8 cellular contexts compared by ENCODE assay signal in genomic region chr22:30695351-30695762, GRCh38. TPM values are rescaled to one million over a fixed set of nuclear protein-coding genes. Genes with fewer than 3 reads are reported as not detected.
DNase-seq lines count a peak whose midpoint lies in the region; ATAC-seq, FAIRE-seq and TF ChIP-seq lines count a peak whose summit lies in the region.

No MANE protein-coding gene starts in this region.

- H3K36me3 Mint-ChIP-seq in nephron (ENCODE audit: low read depth), result no peaks in the 10 kb centered on the region

- peak overlapping the region; percentile 81 to 87 (median 84) for H3K4me3 Mint-ChIP-seq in nephron

- peak overlapping the region; percentile 68 for H3K4me3 ChIP-seq in AG04450 (ENCODE audit: low read depth, low read length)
- H3K4me3 ChIP-seq in MG63, result peak overlapping the region; percentile 69
- H3K4me3 ChIP-seq in endothelial cell of umbilical vein (replicated peaks in 1 of 3; ENCODE audit: insufficient read depth in 1 of 3, low read depth in 1 of 3, low read length in 3 of 3), result peak overlapping the region; percentile 53 to 66 (median 61)

- H3K27ac ChIP-seq in AG04450 (ENCODE audit: low read depth, low read length), result no peak overlapping the region
- no peak overlapping the region for H3K27ac ChIP-seq in endothelial cell of umbilical vein (ENCODE audit: insufficient read depth, low read depth, low read length)

- no peak overlapping the region for H3K27ac Mint-ChIP-seq in nephron

- dilution Hi-C loops in endothelial cell of umbilical vein (cut with MboI; ENCODE audit: extremely low pct_ligation_motif_present, low sequenced_read_pairs), result loop anchor here (10.0 kb wide), 1 partner anchor 239 kb away; no protein-coding TSS in a partner anchor

- peak overlapping the region; percentile 75 for H3K4me2 ChIP-seq in endothelial cell of umbilical vein (ENCODE audit: insufficient read depth, low read length)

- H3K36me3 ChIP-seq in MG63 (peaks cover 13% of the 10 kb centered on the region), endothelial cell of umbilical vein (ENCODE audit: control insufficient read depth in 2 of 2, extremely low read depth in 1 of 2, insufficient read depth in 2 of 2, low read length in 2 of 2) (no peaks in the 10 kb centered on the region)

- CTCF ChIA-PET in AG04450 (lab: Charles Lee), result no interaction called here
- CTCF ChIA-PET in endothelial cell of umbilical vein (lab: Charles Lee), result interaction anchor here (1.7 to 3.4 kb wide), 2 partner anchors 60 kb away, joined by 7 to 41 read pairs; partner anchors contain the start of gene SLC35E4

- H3K27me3 ChIP-seq in AG04450 (ENCODE audit: control insufficient read depth, insufficient read depth, low read length) (no peaks in the 10 kb centered on the region), MG63 (no peaks in the 10 kb centered on the region), endothelial cell of umbilical vein (ENCODE audit: control insufficient read depth in 2 of 2, insufficient read depth in 2 of 2, low read length in 2 of 2) (no peaks in the 10 kb centered on the region)

- H4K20me1 ChIP-seq in endothelial cell of umbilical vein (replicated peaks; ENCODE audit: control insufficient read depth, extremely low read depth, insufficient read depth, low read length), result no peaks in the 10 kb centered on the region

- H3K9me1 ChIP-seq in endothelial cell of umbilical vein (replicated peaks; ENCODE audit: control insufficient read depth, extremely low read depth, insufficient read depth, low read length), result no peaks in the 10 kb centered on the region

- no TSS peak for BruUV-seq in endothelial cell of umbilical vein (replicated peaks; lab: Mats Ljungman, UMichigan)

- H2AFZ ChIP-seq in endothelial cell of umbilical vein (ENCODE audit: low read depth, low read length), result peak overlapping the region; percentile 97

- H3K9me3 ChIP-seq in AG04450 (ENCODE audit: control insufficient read depth, insufficient read depth, low read length), result no peaks in the 10 kb centered on the region; the same call in 1 of the 2 replicates
- no peaks in the 10 kb centered on the region for H3K9me3 ChIP-seq in MG63
- H3K9me3 ChIP-seq in endothelial cell of umbilical vein (replicated peaks; ENCODE audit: control insufficient read depth, insufficient read depth, low read length), result no peaks in the 10 kb centered on the region

- TF ChIP-seq CTCF in AG04450 (IDR thresholded peaks at IDR 0.05; ENCODE audit: low read depth, low read length) (no peak), endothelial cell of umbilical vein (IDR thresholded peaks at IDR 0.05; ENCODE audit: extremely low read depth in 1 of 2, insufficient read depth in 1 of 2, low read depth in 1 of 2, low read length in 2 of 2) (no peak), nephron (IDR thresholded peaks at IDR 0.05; ENCODE audit: unreplicated experiment in 3 of 3) (no peak)

- H3K9ac ChIP-seq in endothelial cell of umbilical vein (replicated peaks; ENCODE audit: extremely low read depth, insufficient read depth, low read length), result peak overlapping the region; percentile 38

- H3K79me2 ChIP-seq in endothelial cell of umbilical vein (ENCODE audit: control insufficient read depth, insufficient read depth, low read length), result no peaks in the 10 kb centered on the region

- no peak for ATAC-seq in GM21529 (IDR thresholded peaks at IDR 0.05; ENCODE audit: unreplicated experiment)

- no peak for TF ChIP-seq POLR2A in endothelial cell of umbilical vein (IDR thresholded peaks at IDR 0.05; ENCODE audit: low read depth, low read length)

- intact Hi-C loops in endothelial cell of umbilical vein (cut with micrococcal nuclease), result loop anchor here (2.0 kb wide), 2 partner anchors 29 to 51 kb away; partner anchors contain the start of gene DUSP18

- DNase-seq in AG04450 (ENCODE audit: low read depth, low spot score) (no peak), MG63 (no peak), endothelial cell of umbilical vein (ENCODE audit: low read depth, low spot score) (no peak), COR-L47 (lab: John Stamatoyannopoulos, UW) (no peak), 8988T (no peak), HPDE6-E6E7 (ENCODE audit: extremely low spot score) (no peak)

- peaks cover 7% of the 10 kb centered on the region for H3K4me1 Mint-ChIP-seq in nephron

- no peak for FAIRE-seq in endothelial cell of umbilical vein (lab: Jason Lieb, UNC)

- peaks cover 29% of the 10 kb centered on the region for H3K27me3 Mint-ChIP-seq in nephron (ENCODE audit: low read depth)

- peaks cover 9% of the 10 kb centered on the region for H3K4me1 ChIP-seq in endothelial cell of umbilical vein (ENCODE audit: control insufficient read depth, extremely low read depth, insufficient read depth, low read length)

- POLR2A ChIA-PET in AG04450 (lab: Yijun Ruan, JAX), result no interaction called here
- POLR2A ChIA-PET in endothelial cell of umbilical vein (lab: Charles Lee), result no interaction called here

- peaks cover 2% of the 10 kb centered on the region for H3K9me3 Mint-ChIP-seq in nephron

TF ChIP-seq in endothelial cell of umbilical vein, 7 proteins besides CTCF, POLR2A, EP300 and RAD21:
- no peak for TF ChIP-seq MYC (IDR thresholded peaks at IDR 0.05; ENCODE audit: low read depth, low read length)
- no peak for TF ChIP-seq JUN (IDR thresholded peaks at IDR 0.05; ENCODE audit: borderline replicate concordance, insufficient read depth, insufficient read length, low read depth)
- no peak for TF ChIP-seq MAX (IDR thresholded peaks at IDR 0.05; ENCODE audit: insufficient read depth, insufficient read length)
- no peak for TF ChIP-seq FOS (IDR thresholded peaks at IDR 0.05; ENCODE audit: borderline replicate concordance, insufficient read depth, low read length)
- no peak for TF ChIP-seq POLR2AphosphoS5 (IDR thresholded peaks at IDR 0.05; ENCODE audit: insufficient read depth, low read depth, low read length)
- TF ChIP-seq GATA2 (IDR thresholded peaks at IDR 0.05; ENCODE audit: insufficient read depth, insufficient read length, low read depth, low read length), result no peak
- TF ChIP-seq EZH2 (IDR thresholded peaks at IDR 0.05; ENCODE audit: borderline replicate concordance, low read depth, low read length, severe bottlenecking), result no peak

RNA-seq across cellular contexts. Expression of gene OSBP2, which starts 0.7 kb away (rescaled TPM):
- 1.6 and 1.8 TPM in 2 replicates for polyA plus RNA-seq in AG04450 (2011; rRNA removed)
- polyA minus RNA-seq in AG04450 (2011; rRNA and poly(A)+ RNA removed), result 3.3 and 3.9 TPM in 2 replicates
- 2.4 and 9.3 TPM in 2 replicates for total RNA-seq in MG63 (2014; rRNA removed; shearing (Covaris generic); ENCODE audit: low replicate concordance)
- 6.5 and 7.5 TPM in 2 replicates for total RNA-seq in endothelial cell of umbilical vein
- 4.1 and 4.3 TPM in 2 replicates for polyA plus RNA-seq in endothelial cell of umbilical vein
- 2.9 and 3.6 TPM in 2 replicates for polyA plus RNA-seq in endothelial cell of umbilical vein (2011; cell fraction: cytosol; rRNA removed)
- polyA plus RNA-seq in endothelial cell of umbilical vein (2011; cell fraction: nucleus; rRNA removed), result 4.3 and 5.9 TPM in 2 replicates
- 2.8 and 3.4 TPM in 2 replicates for polyA plus RNA-seq in endothelial cell of umbilical vein (2012)
- 7.8 and 8.4 TPM in 2 replicates for polyA minus RNA-seq in endothelial cell of umbilical vein
- polyA minus RNA-seq in endothelial cell of umbilical vein (2011; cell fraction: cytosol; rRNA and poly(A)+ RNA removed), result 56.5 TPM
- 5.9 and 9.7 TPM in 2 replicates for polyA minus RNA-seq in endothelial cell of umbilical vein (2011; cell fraction: nucleus; rRNA and poly(A)+ RNA removed)

RNA-seq across cellular contexts. Expression of gene DUSP18, which starts 27.7 kb away (rescaled TPM):
- 13.8 and 14.5 TPM in 2 replicates for polyA plus RNA-seq in AG04450 (2011; rRNA removed)
- 20.7 and 21.7 TPM in 2 replicates for polyA minus RNA-seq in AG04450 (2011; rRNA and poly(A)+ RNA removed)
- total RNA-seq in MG63 (2014; rRNA removed; shearing (Covaris generic); ENCODE audit: low replicate concordance), result 1.2 and 2.7 TPM in 2 replicates
- total RNA-seq in endothelial cell of umbilical vein, result 17.5 and 18.3 TPM in 2 replicates
- polyA plus RNA-seq in endothelial cell of umbilical vein, result 30.1 and 32.9 TPM in 2 replicates
- 17.1 and 17.9 TPM in 2 replicates for polyA plus RNA-seq in endothelial cell of umbilical vein (2011; cell fraction: cytosol; rRNA removed)
- polyA plus RNA-seq in endothelial cell of umbilical vein (2011; cell fraction: nucleus; rRNA removed), result 15.6 TPM in 2 replicates
- 11.7 and 11.9 TPM in 2 replicates for polyA plus RNA-seq in endothelial cell of umbilical vein (2012)
- polyA minus RNA-seq in endothelial cell of umbilical vein, result 33.7 and 34.7 TPM in 2 replicates
- 1.6 TPM for polyA minus RNA-seq in endothelial cell of umbilical vein (2011; cell fraction: cytosol; rRNA and poly(A)+ RNA removed)
- 5.7 and 7.4 TPM in 2 replicates for polyA minus RNA-seq in endothelial cell of umbilical vein (2011; cell fraction: nucleus; rRNA and poly(A)+ RNA removed)

RNA-seq across cellular contexts. Expression of gene SLC35E4, which starts 59.8 kb away (rescaled TPM):
- polyA plus RNA-seq in AG04450 (2011; rRNA removed) (2.8 and 3.4 TPM in 2 replicates), endothelial cell of umbilical vein (10.7 and 14.8 TPM in 2 replicates)
- polyA minus RNA-seq in AG04450 (2011; rRNA and poly(A)+ RNA removed), result 1.7 and 2.0 TPM in 2 replicates
- 11.3 and 12.5 TPM in 2 replicates for total RNA-seq in MG63 (2014; rRNA removed; shearing (Covaris generic); ENCODE audit: low replicate concordance)
- total RNA-seq in endothelial cell of umbilical vein, result 15.3 TPM in 2 replicates
- 6.9 and 9.2 TPM in 2 replicates for polyA plus RNA-seq in endothelial cell of umbilical vein (2011; cell fraction: cytosol; rRNA removed)
- polyA plus RNA-seq in endothelial cell of umbilical vein (2011; cell fraction: nucleus; rRNA removed), result 4.6 and 5.5 TPM in 2 replicates
- 9.7 and 10.3 TPM in 2 replicates for polyA plus RNA-seq in endothelial cell of umbilical vein (2012)
- 8.3 and 9.2 TPM in 2 replicates for polyA minus RNA-seq in endothelial cell of umbilical vein
- 2.9 TPM for polyA minus RNA-seq in endothelial cell of umbilical vein (2011; cell fraction: cytosol; rRNA and poly(A)+ RNA removed)
- polyA minus RNA-seq in endothelial cell of umbilical vein (2011; cell fraction: nucleus; rRNA and poly(A)+ RNA removed), result 3.8 and 6.2 TPM in 2 replicates
